In the genomic region with DNA sequence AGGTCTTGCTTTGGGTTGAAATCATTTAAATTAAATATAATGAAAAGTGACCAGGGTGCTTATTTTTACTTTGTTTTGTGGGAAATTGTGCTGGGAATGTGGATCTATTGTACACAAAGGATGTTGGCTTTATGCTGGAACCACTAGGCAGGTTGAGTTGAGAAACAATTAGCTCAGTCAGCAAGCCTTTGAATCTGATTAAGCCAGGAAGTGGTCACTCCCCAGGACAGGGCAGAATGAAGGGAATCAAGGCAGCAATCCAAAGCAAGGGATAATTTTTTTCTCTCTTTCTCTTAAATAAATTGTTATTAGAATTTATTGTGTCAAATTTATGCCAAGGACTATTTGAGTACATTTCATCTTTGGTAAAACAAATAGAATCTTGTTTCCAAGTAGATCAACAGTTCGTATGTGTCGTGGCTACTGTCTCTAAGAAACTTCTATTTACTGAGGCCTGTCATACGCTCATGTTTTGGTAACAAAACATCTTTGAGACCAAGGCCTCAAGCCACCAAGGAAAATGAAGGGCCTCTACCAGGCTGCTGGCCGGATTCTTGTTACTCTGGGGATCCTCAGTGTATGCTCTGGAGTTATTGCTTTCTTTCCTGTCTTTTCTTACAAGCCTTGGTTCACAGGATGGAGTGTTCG, we compare ENCODE assay signal across 15 cellular contexts. TPM values are rescaled to one million over a fixed set of nuclear protein-coding genes. Genes with fewer than 3 reads are reported as not detected.
A peak's percentile ranks its signal among the peaks of the same experiment; 100 is the strongest.
DNase-seq lines count a peak whose midpoint lies in the region; ATAC-seq and TF ChIP-seq lines count a peak whose summit lies in the region.
"Had no signal": no experiment of that assay in that cellular context is flagged by ENCODE, and none has a peak within 500 bp of the region (broad histone marks: within the 10 kb centered on the region; RNA-seq: fewer than 3 reads in every experiment).

A gene (plus strand): TSS at position 486 of the 648 bp plus-strand sequence. CDS start 35 bp downstream, at position 521.

- ATAC-seq in stimulated activated memory B cell treated with anti-CD40 and anti-IgM and Interleukin-4, amounts not matched to agents 10 μg/mL and 1 μg/mL and 100 μg/mL, for 72 hours: no peak
- ATAC-seq in HG03159 (IDR thresholded peaks at IDR 0.05; ENCODE audit: unreplicated experiment): no peak
- ATAC-seq: activated CD4-positive, alpha-beta T cell treated with anti-CD3 and anti-CD28 coated beads for 36 hours; HCT116; natural killer cell treated with Interleukin-12 subunit alpha and Interleukin-12 subunit beta and Interleukin-15 and Interleukin-18, amount 100 ng/mL, for 72 hours; stimulated activated naive CD8-positive, alpha-beta T cell treated with anti-CD3 and anti-CD28 coated beads, Interleukin-15, amount 100 ng/mL, for 72 hours had no signal

- H3K27ac Mint-ChIP-seq in stimulated activated memory B cell treated with anti-CD40 and anti-IgM and Interleukin-4, amounts not matched to agents 10 μg/mL and 1 μg/mL and 100 μg/mL, for 72 hours: no peak within 1 kb of the TSS
- no peak within 1 kb of the TSS for H3K27ac Mint-ChIP-seq in nephron progenitor cell
- H3K27ac Mint-ChIP-seq: activated CD4-positive, alpha-beta T cell treated with anti-CD3 and anti-CD28 coated beads for 36 hours; natural killer cell treated with Interleukin-12 subunit alpha and Interleukin-12 subunit beta and Interleukin-15 and Interleukin-18, amount 100 ng/mL, for 72 hours; stimulated activated naive CD8-positive, alpha-beta T cell treated with anti-CD3 and anti-CD28 coated beads, Interleukin-15, amount 100 ng/mL, for 72 hours had no signal

- in situ Hi-C loops in GM13977 (cut with MboI; ENCODE audit: low pct_unique_long_range_greater_than_20kb, low sequenced_read_pairs, unreplicated experiment): no loop called here

- no peak within 1 kb of the TSS for H2BK15ac ChIP-seq in mesenchymal stem cell (ENCODE audit: low read depth, poor library complexity, severe bottlenecking)

- H2BK5ac ChIP-seq in mesenchymal stem cell (ENCODE audit: low read depth, low read length, poor library complexity, severe bottlenecking): no peak within 1 kb of the TSS

- H3K36me3 ChIP-seq in endocrine pancreas (ENCODE audit: control insufficient read depth, insufficient read depth, low read length) (no peaks in the 10 kb centered on the region), mesenchymal stem cell (ENCODE audit: control insufficient read depth in 1 of 2, insufficient read depth in 2 of 2, low read depth in 1 of 2, low read length in 2 of 2) (no peaks in the 10 kb centered on the region)
- H3K36me3 ChIP-seq: BE2C had no signal

- no peak for TF ChIP-seq CTCF in AG10803 (conservative IDR thresholded peaks at IDR 0.05; ENCODE audit: low read length)
- no peak for TF ChIP-seq CTCF in nephron progenitor cell (IDR thresholded peaks at IDR 0.05)
- no peak for TF ChIP-seq CTCF in GM13977 (IDR thresholded peaks at IDR 0.05; ENCODE audit: extremely low read depth, insufficient read depth, missing control alignments)

- H3K4me1 ChIP-seq in endocrine pancreas (ENCODE audit: control insufficient read depth, insufficient read depth, low read length) (no peaks in the 10 kb centered on the region), mesenchymal stem cell (ENCODE audit: control insufficient read depth, insufficient read depth, low read depth, low read length) (peaks cover 2% of the 10 kb centered on the region)
- H3K4me1 ChIP-seq: BE2C had no signal

- no peak within 1 kb of the TSS for H3K23ac ChIP-seq in mesenchymal stem cell (ENCODE audit: low read length in 2 of 2)

- H3K4me1 Mint-ChIP-seq in stimulated activated memory B cell treated with anti-CD40 and anti-IgM and Interleukin-4, amounts not matched to agents 10 μg/mL and 1 μg/mL and 100 μg/mL, for 72 hours: no peaks in the 10 kb centered on the region
- H3K4me1 Mint-ChIP-seq in nephron progenitor cell: peaks cover 49% of the 10 kb centered on the region

- H3K27ac ChIP-seq in mesenchymal stem cell (ENCODE audit: low read length, poor library complexity, severe bottlenecking): no peak within 1 kb of the TSS

- H3K9me3 ChIP-seq in endocrine pancreas (ENCODE audit: control insufficient read depth, low read length) (no peaks in the 10 kb centered on the region), mesenchymal stem cell (ENCODE audit: control insufficient read depth, low read length) (no peaks in the 10 kb centered on the region)
- H3K9me3 ChIP-seq: BE2C had no signal

- 65% methylated on average over 4 of the region's 5 CpGs for WGBS in mesenchymal stem cell

- peak within 1 kb of the TSS; percentile 8 to 75 for H3K18ac ChIP-seq in mesenchymal stem cell (ENCODE audit: low read depth in 1 of 2, low read length in 2 of 2)

- no peaks in the 10 kb centered on the region for H3K9me3 Mint-ChIP-seq in stimulated activated memory B cell treated with anti-CD40 and anti-IgM and Interleukin-4, amounts not matched to agents 10 μg/mL and 1 μg/mL and 100 μg/mL, for 72 hours
- H3K9me3 Mint-ChIP-seq in nephron progenitor cell: no peaks in the 10 kb centered on the region
- H3K9me3 Mint-ChIP-seq: natural killer cell treated with Interleukin-12 subunit alpha and Interleukin-12 subunit beta and Interleukin-15 and Interleukin-18, amount 100 ng/mL, for 72 hours had no signal

- H3K4me3 ChIP-seq in AG10803 (ENCODE audit: low read length) (no peak within 1 kb of the TSS), endocrine pancreas (ENCODE audit: control insufficient read depth, insufficient read depth, low read length) (peak within 1 kb of the TSS; percentile 10), mesenchymal stem cell (ENCODE audit: insufficient read depth in 1 of 2, low read depth in 1 of 2, low read length in 2 of 2) (no peak within 1 kb of the TSS)

- DNase-seq in AG10803 (ENCODE audit: low read depth) (peak; percentile 61), NCI-H2196 treated with DMSO at 0.1 percent for 48 hours (lab: John Stamatoyannopoulos, UW; ENCODE audit: unreplicated experiment) (peak; percentile 24), mesenchymal stem cell (peak; percentile 57), nephron progenitor cell (no peak), GM13977 (ENCODE audit: low spot score) (no peak)
- DNase-seq: activated CD4-positive, alpha-beta T cell treated with anti-CD3 and anti-CD28 coated beads for 36 hours; activated naive CD4-positive, alpha-beta T cell; BE2C; NCI-H446 treated with DMSO at 0.1 percent for 48 hours; stimulated activated naive CD8-positive, alpha-beta T cell treated with anti-CD3 and anti-CD28 coated beads, Interleukin-15, amount 100 ng/mL, for 72 hours had no signal

- no peaks in the 10 kb centered on the region for H3K36me3 Mint-ChIP-seq in stimulated activated memory B cell treated with anti-CD40 and anti-IgM and Interleukin-4, amounts not matched to agents 10 μg/mL and 1 μg/mL and 100 μg/mL, for 72 hours
- no peaks in the 10 kb centered on the region for H3K36me3 Mint-ChIP-seq in nephron progenitor cell (ENCODE audit: low read depth)
- H3K36me3 Mint-ChIP-seq: natural killer cell treated with Interleukin-12 subunit alpha and Interleukin-12 subunit beta and Interleukin-15 and Interleukin-18, amount 100 ng/mL, for 72 hours had no signal

- H3K4me2 ChIP-seq in mesenchymal stem cell (ENCODE audit: low read length, poor library complexity, severe bottlenecking): no peak within 1 kb of the TSS

- H4K91ac ChIP-seq in mesenchymal stem cell (ENCODE audit: low read length): no peak within 1 kb of the TSS

- H2AK5ac ChIP-seq in mesenchymal stem cell (ENCODE audit: low read length, severe bottlenecking): peak within 1 kb of the TSS; percentile 86

- no peak within 1 kb of the TSS for H3K4me3 Mint-ChIP-seq in stimulated activated memory B cell treated with anti-CD40 and anti-IgM and Interleukin-4, amounts not matched to agents 10 μg/mL and 1 μg/mL and 100 μg/mL, for 72 hours
- no peak within 1 kb of the TSS for H3K4me3 Mint-ChIP-seq in nephron progenitor cell
- H3K4me3 Mint-ChIP-seq: activated CD4-positive, alpha-beta T cell treated with anti-CD3 and anti-CD28 coated beads for 36 hours; natural killer cell treated with Interleukin-12 subunit alpha and Interleukin-12 subunit beta and Interleukin-15 and Interleukin-18, amount 100 ng/mL, for 72 hours; stimulated activated naive CD8-positive, alpha-beta T cell treated with anti-CD3 and anti-CD28 coated beads, Interleukin-15, amount 100 ng/mL, for 72 hours had no signal

- H3K79me1 ChIP-seq in mesenchymal stem cell (replicated peaks; ENCODE audit: low read length, poor library complexity, severe bottlenecking): no peaks in the 10 kb centered on the region

- peak within 1 kb of the TSS; percentile 61 for H2BK120ac ChIP-seq in mesenchymal stem cell (ENCODE audit: low read depth, low read length)

- no peak within 1 kb of the TSS for H3K9ac ChIP-seq in endocrine pancreas (ENCODE audit: control insufficient read depth, insufficient read depth, low read length)
- peak within 1 kb of the TSS; percentile 73 for H3K9ac ChIP-seq in mesenchymal stem cell (ENCODE audit: low read length)

- no peak within 1 kb of the TSS for H3K4ac ChIP-seq in mesenchymal stem cell (ENCODE audit: low read depth in 1 of 2, low read length in 2 of 2)

- H2AFZ ChIP-seq in mesenchymal stem cell (ENCODE audit: low read depth, low read length): no peak within 1 kb of the TSS

- peaks cover 18% of the 10 kb centered on the region for H3K27me3 Mint-ChIP-seq in stimulated activated memory B cell treated with anti-CD40 and anti-IgM and Interleukin-4, amounts not matched to agents 10 μg/mL and 1 μg/mL and 100 μg/mL, for 72 hours
- H3K27me3 Mint-ChIP-seq in nephron progenitor cell (ENCODE audit: low read depth, poor library complexity): peaks cover 5% of the 10 kb centered on the region

- H3K27me3 ChIP-seq in endocrine pancreas (ENCODE audit: control insufficient read depth, insufficient read depth, low read length): no peaks in the 10 kb centered on the region
- H3K27me3 ChIP-seq in mesenchymal stem cell (ENCODE audit: control insufficient read depth in 1 of 2, insufficient read depth in 1 of 2, low read length in 2 of 2): no peaks in the 10 kb centered on the region
- H3K27me3 ChIP-seq: BE2C had no signal

- H2BK12ac ChIP-seq in mesenchymal stem cell (ENCODE audit: low read length in 2 of 2): peak within 1 kb of the TSS; percentile 42 to 89

- no peak within 1 kb of the TSS for H3K14ac ChIP-seq in mesenchymal stem cell (ENCODE audit: low read length in 2 of 2)

- peak within 1 kb of the TSS; percentile 85 for H4K8ac ChIP-seq in mesenchymal stem cell (ENCODE audit: low read length)

RNA-seq across cellular contexts. Expression of the gene that starts here (rescaled TPM):
- 0.06 TPM for polyA plus RNA-seq in mesenchymal stem cell (2013, experiment 1 of 2)
- not detected for polyA plus RNA-seq in mesenchymal stem cell (2013, experiment 2 of 2)

Comparison
In these comparisons a context has a peak if more than half of its experiments do, and no peak if none do; other contexts are left out.
1. DNase-seq: peak in AG10803 (single experiment), NCI-H2196 treated with DMSO at 0.1 percent for 48 hours (single experiment) and mesenchymal stem cell (single experiment); none in nephron progenitor cell (single experiment) and GM13977 (single experiment).